In the genomic region with DNA sequence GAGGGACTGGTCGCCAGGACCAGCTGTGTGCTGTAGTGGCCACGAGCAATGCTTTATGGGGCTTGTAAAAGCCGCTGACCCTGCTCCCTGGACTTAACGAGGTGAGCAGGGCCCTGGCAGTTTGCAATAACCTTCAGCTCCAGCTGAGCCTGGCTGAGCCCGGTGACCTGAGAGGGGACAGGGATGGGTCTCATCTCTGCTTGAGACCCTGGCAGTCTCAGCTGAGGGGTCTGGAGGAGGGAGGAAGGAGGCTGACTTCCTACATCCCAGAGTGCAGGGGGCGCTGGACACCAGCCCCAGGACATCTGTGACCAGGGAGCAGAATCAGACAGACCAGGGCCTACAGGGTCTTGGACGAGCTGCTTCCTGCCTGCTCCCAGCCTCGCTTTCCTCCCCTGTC, we compare ENCODE assay signal across 22 cellular contexts.
"Had no signal": no experiment of that assay in that cellular context is flagged by ENCODE, and none has a peak within 500 bp of the region (broad histone marks: within the 10 kb centered on the region; RNA-seq: fewer than 3 reads in every experiment).

No MANE protein-coding gene starts in this region.

- H3K27ac Mint-ChIP-seq: activated naive CD4-positive, alpha-beta T cell treated with anti-CD3 and anti-CD28 coated beads, Interleukin-2, amount 50 U/mL, for 24 hours; mesothelial cell of epicardium; natural killer cell treated with Interleukin-12 subunit alpha and Interleukin-12 subunit beta and Interleukin-15 and Interleukin-18, amount 100 ng/mL, for 72 hours had no signal

- ATAC-seq: esophagus mucosa; gastrocnemius medialis; heart left ventricle; stimulated activated naive CD8-positive, alpha-beta T cell treated with anti-CD3 and anti-CD28 coated beads, Interleukin-15, Interleukin-2, amounts not matched to agents 100 U/mL and 50 U/mL, for 24 hours had no signal

- H3K4me1 Mint-ChIP-seq: activated naive CD4-positive, alpha-beta T cell treated with anti-CD3 and anti-CD28 coated beads, Interleukin-2, amount 50 U/mL, for 24 hours; central memory CD8-positive, alpha-beta T cell had no signal

- H3K4me3 ChIP-seq: ascending aorta, colonic mucosa, gastrocnemius medialis, heart left ventricle, lung, tibial artery, uterus had no signal

- H3K9me3 Mint-ChIP-seq: central memory CD8-positive, alpha-beta T cell; natural killer cell treated with Interleukin-12 subunit alpha and Interleukin-12 subunit beta and Interleukin-15 and Interleukin-18, amount 100 ng/mL, for 72 hours had no signal

- DNase-seq: activated CD4-positive, alpha-beta T cell treated with anti-CD3 and anti-CD28 coated beads, Interleukin-2, amount 50 U/mL, for 4 hours; activated CD4-positive, CD25-positive, alpha-beta regulatory T cell treated with anti-CD3 and anti-CD28 coated beads, Interleukin-2, amount 50 U/mL, for 72 hours; activated gamma-delta T cell; colonic mucosa; gastrocnemius medialis; heart left ventricle; occipital lobe; retina; stimulated activated CD4-positive, alpha-beta T cell treated with anti-CD3 and anti-CD28 coated beads, Interleukin-2, amount 100 ng/mL, for 24 hours; stimulated activated naive CD8-positive, alpha-beta T cell treated with anti-CD3 and anti-CD28 coated beads, Interleukin-15, Interleukin-2, amounts not matched to agents 100 U/mL and 50 U/mL, for 24 hours; substantia nigra; T-helper 1 cell; T-helper 9 cell; tibial artery; uterus had no signal

- H3K27me3 ChIP-seq: ascending aorta, colonic mucosa, uterus had no signal

- H3K36me3 Mint-ChIP-seq: natural killer cell treated with Interleukin-12 subunit alpha and Interleukin-12 subunit beta and Interleukin-15 and Interleukin-18, amount 100 ng/mL, for 72 hours had no signal

- H3K4me3 Mint-ChIP-seq: activated naive CD4-positive, alpha-beta T cell treated with anti-CD3 and anti-CD28 coated beads, Interleukin-2, amount 50 U/mL, for 24 hours; central memory CD8-positive, alpha-beta T cell; mesothelial cell of epicardium; natural killer cell treated with Interleukin-12 subunit alpha and Interleukin-12 subunit beta and Interleukin-15 and Interleukin-18, amount 100 ng/mL, for 72 hours had no signal

- H3K27ac ChIP-seq: ascending aorta, colonic mucosa, gastrocnemius medialis, heart left ventricle, tibial artery, uterus had no signal

- H3K36me3 ChIP-seq: ascending aorta, colonic mucosa, gastrocnemius medialis, heart left ventricle, tibial artery, uterus had no signal

- H3K4me1 ChIP-seq: ascending aorta, colonic mucosa, gastrocnemius medialis, heart left ventricle, tibial artery, uterus had no signal

- H3K9me3 ChIP-seq: colonic mucosa, gastrocnemius medialis, uterus had no signal
